In the genomic region with DNA sequence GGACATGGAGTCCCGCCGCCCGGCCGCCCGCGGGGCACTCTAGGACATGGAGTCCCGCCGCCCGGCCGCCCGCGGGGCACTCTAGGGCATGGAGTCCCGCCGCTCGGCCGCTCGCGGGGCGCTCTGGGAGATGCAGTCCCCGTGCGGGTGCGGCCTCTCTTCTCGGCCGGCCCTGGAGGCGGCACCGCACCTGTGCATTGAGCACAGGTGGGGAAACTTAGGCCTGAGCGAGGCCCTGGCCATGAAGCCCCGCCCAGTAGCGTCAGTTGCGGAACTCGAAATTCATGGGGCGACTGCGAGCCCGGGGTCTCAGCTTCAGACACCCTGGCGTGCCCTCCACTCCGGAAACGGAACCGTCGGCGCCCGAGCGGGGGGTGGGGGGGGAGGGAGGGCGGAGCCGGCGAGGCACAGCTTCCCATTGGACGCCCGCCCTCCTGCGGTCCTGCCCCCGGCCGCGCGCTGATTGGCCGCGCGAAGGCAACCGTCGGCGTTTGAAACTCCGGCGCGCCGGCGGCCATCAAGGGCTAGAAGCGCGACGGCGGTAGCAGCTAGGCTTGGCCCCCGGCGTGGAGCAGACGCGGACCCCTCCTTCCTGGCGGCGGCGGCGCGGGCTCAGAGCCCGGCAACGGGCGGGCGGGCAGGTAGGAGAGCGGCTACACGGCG, we compare ENCODE assay signal across 8 cellular contexts. TPM values are rescaled to one million over a fixed set of nuclear protein-coding genes. Genes with fewer than 3 reads are reported as not detected.
DNase-seq lines count a peak whose midpoint lies in the region; FAIRE-seq and TF ChIP-seq lines count a peak whose summit lies in the region.

A gene (plus strand): TSS at position 519 of the 663 bp plus-strand sequence. CDS start 1,901 bp downstream, outside the sequence.
A gene with protein sequence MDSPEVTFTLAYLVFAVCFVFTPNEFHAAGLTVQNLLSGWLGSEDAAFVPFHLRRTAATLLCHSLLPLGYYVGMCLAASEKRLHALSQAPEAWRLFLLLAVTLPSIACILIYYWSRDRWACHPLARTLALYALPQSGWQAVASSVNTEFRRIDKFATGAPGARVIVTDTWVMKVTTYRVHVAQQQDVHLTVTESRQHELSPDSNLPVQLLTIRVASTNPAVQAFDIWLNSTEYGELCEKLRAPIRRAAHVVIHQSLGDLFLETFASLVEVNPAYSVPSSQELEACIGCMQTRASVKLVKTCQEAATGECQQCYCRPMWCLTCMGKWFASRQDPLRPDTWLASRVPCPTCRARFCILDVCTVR (minus strand): TSS at position 321 of the 663 bp plus-strand sequence. CDS start 486 bp downstream, outside the sequence.

- peak; percentile 34 for FAIRE-seq in G401.6 (lab: Jason Lieb, UNC)

- H3K4me1 ChIP-seq in MM.1S (ENCODE audit: low read length) = peaks cover 14% of the 10 kb centered on the region

- H4K20me1 ChIP-seq in MM.1S (ENCODE audit: insufficient read depth, low read length) = 0 out of 2 replicates have a peak, but pooled peaks cover under 1% of the 10 kb centered on the region

- H3K4me3 ChIP-seq in MM.1S (ENCODE audit: low read length) (peak within 1 kb of the TSS; percentile 94), fibroblast of the aortic adventitia (ENCODE audit: low read depth, low read length) (peak within 1 kb of the TSS; percentile 88)

- H3K4me1 Mint-ChIP-seq in nephron = peaks cover 20% of the 10 kb centered on the region
- H3K4me1 Mint-ChIP-seq in stimulated activated naive CD8-positive, alpha-beta T cell treated with anti-CD3 and anti-CD28 coated beads, Interleukin-15, Interleukin-2, amounts not matched to agents 100 ng/mL and 50 ng/mL, for 24 hours (ENCODE audit: low read depth) = peaks cover 53% of the 10 kb centered on the region

- H3K79me2 ChIP-seq in MM.1S (ENCODE audit: low read length) = peaks cover 89% of the 10 kb centered on the region

- no peaks in the 10 kb centered on the region for H3K27me3 ChIP-seq in MM.1S (replicated peaks; ENCODE audit: insufficient read depth, low read length)

- H3K9me3 ChIP-seq in MM.1S (replicated peaks; ENCODE audit: insufficient read depth, low read length) = no peaks in the 10 kb centered on the region

- H3K27ac Mint-ChIP-seq in nephron = peak within 1 kb of the TSS; percentile 54 to 90 (median 79)
- H3K27ac Mint-ChIP-seq in stimulated activated naive CD8-positive, alpha-beta T cell treated with anti-CD3 and anti-CD28 coated beads, Interleukin-15, Interleukin-2, amounts not matched to agents 100 ng/mL and 50 ng/mL, for 24 hours = peak within 1 kb of the TSS; percentile 94

- peak within 1 kb of the TSS; percentile 26 for H2AFZ ChIP-seq in MM.1S (ENCODE audit: low read length)

- H3F3A ChIP-seq in MM.1S (ENCODE audit: insufficient read depth, low read length) = peaks cover 14% of the 10 kb centered on the region

- H3K36me3 Mint-ChIP-seq in nephron (ENCODE audit: low read depth) = peaks cover 4% of the 10 kb centered on the region
- H3K36me3 Mint-ChIP-seq in stimulated activated naive CD8-positive, alpha-beta T cell treated with anti-CD3 and anti-CD28 coated beads, Interleukin-15, Interleukin-2, amounts not matched to agents 100 ng/mL and 50 ng/mL, for 24 hours (ENCODE audit: low read depth) = peaks cover 42% of the 10 kb centered on the region

- DNase-seq in HCEC 1CT = peak; percentile 87
- peak; percentile 99 for DNase-seq in MM.1S
- peak; percentile 76 for DNase-seq in SHP77 treated with DMSO at 0.1 percent for 48 hours (lab: John Stamatoyannopoulos, UW)
- DNase-seq in activated effector memory CD4-positive, alpha-beta T cell treated with anti-CD3 and anti-CD28 coated beads, Interleukin-2, amount 50 U/mL, for 16 hours = peak; percentile 97
- peak; percentile 89 for DNase-seq in fibroblast of the aortic adventitia (ENCODE audit: low read depth)

- H3K9ac ChIP-seq in MM.1S (ENCODE audit: low read length) = peak within 1 kb of the TSS; percentile 86

- H3K4me2 ChIP-seq in MM.1S (ENCODE audit: low read depth, low read length) = peak within 1 kb of the TSS; percentile 98

- no peaks in the 10 kb centered on the region for H3K27me3 Mint-ChIP-seq in nephron (ENCODE audit: low read depth)
- no peaks in the 10 kb centered on the region for H3K27me3 Mint-ChIP-seq in stimulated activated naive CD8-positive, alpha-beta T cell treated with anti-CD3 and anti-CD28 coated beads, Interleukin-15, Interleukin-2, amounts not matched to agents 100 ng/mL and 50 ng/mL, for 24 hours

- H3K9me2 ChIP-seq in MM.1S (replicated peaks; ENCODE audit: insufficient read depth, low read length) = no peaks in the 10 kb centered on the region

- no peak for TF ChIP-seq CTCF in MM.1S (IDR thresholded peaks at IDR 0.05; ENCODE audit: low read length)
- TF ChIP-seq CTCF in fibroblast of the aortic adventitia (IDR thresholded peaks at IDR 0.05; ENCODE audit: insufficient read depth, low read length) = no peak
- TF ChIP-seq CTCF in nephron (IDR thresholded peaks at IDR 0.05; ENCODE audit: unreplicated experiment in 3 of 3) = no peak

- H3K36me3 ChIP-seq in MM.1S (replicated peaks; ENCODE audit: insufficient read depth, low read length) = 0 out of 2 replicates have a peak, but pooled peaks cover 3% of the 10 kb centered on the region

- peak within 1 kb of the TSS; percentile 63; the same call in 1 of the 2 replicates for H3K27ac ChIP-seq in MM.1S (ENCODE audit: low read length)

- H3K4me3 Mint-ChIP-seq in nephron = peak within 1 kb of the TSS; percentile 91 to 92 (median 92)
- peak within 1 kb of the TSS; percentile 96 for H3K4me3 Mint-ChIP-seq in stimulated activated naive CD8-positive, alpha-beta T cell treated with anti-CD3 and anti-CD28 coated beads, Interleukin-15, Interleukin-2, amounts not matched to agents 100 ng/mL and 50 ng/mL, for 24 hours

- no peaks in the 10 kb centered on the region for H3K9me3 Mint-ChIP-seq in nephron
- no peaks in the 10 kb centered on the region for H3K9me3 Mint-ChIP-seq in stimulated activated naive CD8-positive, alpha-beta T cell treated with anti-CD3 and anti-CD28 coated beads, Interleukin-15, Interleukin-2, amounts not matched to agents 100 ng/mL and 50 ng/mL, for 24 hours

RNA-seq across cellular contexts. Expression of the first gene that starts in this region (rescaled TPM):
- total RNA-seq in fibroblast of the aortic adventitia (ENCODE audit: low replicate concordance) = 3.2 and 23.9 TPM in 2 replicates

RNA-seq across cellular contexts. Expression of the second gene that starts in this region (rescaled TPM):
- 16.6 and 25.6 TPM in 2 replicates for total RNA-seq in fibroblast of the aortic adventitia (ENCODE audit: low replicate concordance)

Comparison
In these comparisons a context has a peak if more than half of its experiments do, and no peak if none do; other contexts are left out.
1. Peak in every context shown above with its lines: DNase-seq, H3K4me3 ChIP-seq and H3K27ac ChIP-seq.